Comparison of ENCODE assay signal across 14 cellular contexts in genomic region chr3:58150130-58150663, GRCh38.
A peak's percentile ranks its signal among the peaks of the same experiment; 100 is the strongest.
DNase-seq lines count a peak whose midpoint lies in the region; ATAC-seq and TF ChIP-seq lines count a peak whose summit lies in the region.
"Had no signal": no experiment of that assay in that cellular context is flagged by ENCODE, and none has a peak within 500 bp of the region (broad histone marks: within the 10 kb centered on the region; RNA-seq: fewer than 3 reads in every experiment).

No MANE protein-coding gene starts in this region.

- H3K4me1 ChIP-seq in adipocyte (ENCODE audit: control insufficient read depth, insufficient read depth, low read length), result no peaks in the 10 kb centered on the region
- H3K4me1 ChIP-seq in gastroesophageal sphincter, result peaks cover 0 to 22% (median 0%) of the 10 kb centered on the region in 3 donors
- H3K4me1 ChIP-seq in rectal smooth muscle tissue (ENCODE audit: control insufficient read depth, insufficient read depth, low read length), result peaks cover 7% of the 10 kb centered on the region

- H3K4me3 Mint-ChIP-seq in activated T-helper 1 cell treated with anti-CD3 and anti-CD28 coated beads, Interleukin-12 subunit alpha, Interleukin-12 subunit beta, Interleukin-2, Interleukin-4 antibody, amounts not matched to agents 30 ng/mL and 10 ng/mL and 1 ng/mL, durations not matched to agents 14 hours and 24 hours and 36 hours, result no peak overlapping the region
- H3K4me3 Mint-ChIP-seq: CD4-positive, alpha-beta memory T cell had no signal

- H3K4me1 Mint-ChIP-seq in activated T-helper 1 cell treated with anti-CD3 and anti-CD28 coated beads, Interleukin-12 subunit alpha, Interleukin-12 subunit beta, Interleukin-2, Interleukin-4 antibody, amounts not matched to agents 30 ng/mL and 10 ng/mL and 1 ng/mL, durations not matched to agents 14 hours and 24 hours and 36 hours (ENCODE audit: low read depth), result no peaks in the 10 kb centered on the region
- H3K4me1 Mint-ChIP-seq: CD4-positive, alpha-beta memory T cell had no signal

- H3K27me3 ChIP-seq in adipocyte (replicated peaks; ENCODE audit: control insufficient read depth, insufficient read depth, low read length) (no peaks in the 10 kb centered on the region), gastroesophageal sphincter (no peaks in the 10 kb centered on the region), rectal smooth muscle tissue (ENCODE audit: control insufficient read depth, insufficient read depth, low read length) (no peaks in the 10 kb centered on the region)

- DNase-seq in adipocyte (ENCODE audit: low read depth) (peak; percentile 28), AML-193 (lab: John Stamatoyannopoulos, UW) (no peak)
- no peak for DNase-seq in activated T-helper 1 cell treated with anti-CD3 and anti-CD28 coated beads, Interleukin-12 subunit alpha, Interleukin-12 subunit beta, Interleukin-2, Interleukin-4 antibody, amounts not matched to agents 30 ng/mL and 10 ng/mL and 1 ng/mL, durations not matched to agents 14 hours and 24 hours and 36 hours (ENCODE audit: low spot score)
- DNase-seq: CD4-positive, alpha-beta memory T cell; EL; HCEC 1CT; NCI-H1694 treated with DMSO at 0.1 percent for 48 hours; NCI-H774; SHP77 had no signal

- intact Hi-C loops in activated T-helper 1 cell treated with anti-CD3 and anti-CD28 coated beads, Interleukin-12 subunit alpha, Interleukin-12 subunit beta, Interleukin-2, Interleukin-4 antibody, amounts not matched to agents 30 ng/mL and 10 ng/mL and 1 ng/mL, durations not matched to agents 14 hours and 24 hours and 36 hours (cut with micrococcal nuclease), result no loop called here

- H3K27ac ChIP-seq in 22Rv1 (peak overlapping the region; percentile 93), gastroesophageal sphincter (peak overlapping the region in 3 of 4 donors; percentile 8 to 45 (median 29)), rectal smooth muscle tissue (ENCODE audit: low read depth, low read length) (peak overlapping the region; percentile 20)

- H3K9me3 ChIP-seq in adipocyte (ENCODE audit: control insufficient read depth, low read length) (no peaks in the 10 kb centered on the region), gastroesophageal sphincter (no peaks in the 10 kb centered on the region)

- no peak overlapping the region for H3K27ac Mint-ChIP-seq in activated T-helper 1 cell treated with anti-CD3 and anti-CD28 coated beads, Interleukin-12 subunit alpha, Interleukin-12 subunit beta, Interleukin-2, Interleukin-4 antibody, amounts not matched to agents 30 ng/mL and 10 ng/mL and 1 ng/mL, durations not matched to agents 14 hours and 24 hours and 36 hours
- H3K27ac Mint-ChIP-seq: CD4-positive, alpha-beta memory T cell had no signal

- no peak for TF ChIP-seq EP300 in gastroesophageal sphincter (IDR thresholded peaks at IDR 0.05)

- H3K9me3 Mint-ChIP-seq in activated T-helper 1 cell treated with anti-CD3 and anti-CD28 coated beads, Interleukin-12 subunit alpha, Interleukin-12 subunit beta, Interleukin-2, Interleukin-4 antibody, amounts not matched to agents 30 ng/mL and 10 ng/mL and 1 ng/mL, durations not matched to agents 14 hours and 24 hours and 36 hours, result no peaks in the 10 kb centered on the region
- H3K9me3 Mint-ChIP-seq: CD4-positive, alpha-beta memory T cell had no signal

- peaks cover 26% of the 10 kb centered on the region for H3K36me3 Mint-ChIP-seq in activated T-helper 1 cell treated with anti-CD3 and anti-CD28 coated beads, Interleukin-12 subunit alpha, Interleukin-12 subunit beta, Interleukin-2, Interleukin-4 antibody, amounts not matched to agents 30 ng/mL and 10 ng/mL and 1 ng/mL, durations not matched to agents 14 hours and 24 hours and 36 hours (ENCODE audit: low read depth)

- TF ChIP-seq POLR2A in gastroesophageal sphincter (IDR thresholded peaks at IDR 0.05), result no peak

- 80 to 81% methylated on average over 3 to 5 of the region's 12 CpGs for WGBS in gastroesophageal sphincter (ENCODE audit: low coverage in 1 of 2), 2 donors

- no peak for TF ChIP-seq CTCF in 22Rv1 (IDR thresholded peaks at IDR 0.05)
- no peak for TF ChIP-seq CTCF in gastroesophageal sphincter (IDR thresholded peaks at IDR 0.05)

- H3K27me3 Mint-ChIP-seq in activated T-helper 1 cell treated with anti-CD3 and anti-CD28 coated beads, Interleukin-12 subunit alpha, Interleukin-12 subunit beta, Interleukin-2, Interleukin-4 antibody, amounts not matched to agents 30 ng/mL and 10 ng/mL and 1 ng/mL, durations not matched to agents 14 hours and 24 hours and 36 hours (ENCODE audit: insufficient read depth), result no peaks in the 10 kb centered on the region
- H3K27me3 Mint-ChIP-seq: CD4-positive, alpha-beta memory T cell had no signal

- peaks cover 93% of the 10 kb centered on the region for H3K36me3 ChIP-seq in adipocyte (ENCODE audit: control insufficient read depth, insufficient read depth, low read length, severe bottlenecking)
- H3K36me3 ChIP-seq in gastroesophageal sphincter, result peaks cover 0 to 100% of the 10 kb centered on the region in 2 donors
- H3K36me3 ChIP-seq in rectal smooth muscle tissue (ENCODE audit: control insufficient read depth, insufficient read depth, low read length), result peaks cover 75% of the 10 kb centered on the region

- ATAC-seq in gastroesophageal sphincter (no peak), HG03460 (IDR thresholded peaks at IDR 0.05; ENCODE audit: unreplicated experiment) (no peak)
- ATAC-seq: GM12878 had no signal

- no peak overlapping the region for H3K9ac ChIP-seq in adipocyte (ENCODE audit: low read length)
- no peak overlapping the region for H3K9ac ChIP-seq in rectal smooth muscle tissue (ENCODE audit: low read length)

- H3K4me3 ChIP-seq in adipocyte (ENCODE audit: low read length) (no peak overlapping the region), gastroesophageal sphincter (no peak overlapping the region), rectal smooth muscle tissue (ENCODE audit: low read length) (no peak overlapping the region)
- H3K4me3 ChIP-seq: GM12878 had no signal

Comparison
In these comparisons a context has a peak if more than half of its experiments do, and no peak if none do; other contexts are left out.
1. H3K27ac ChIP-seq: peak in every context shown above with its lines; median percentile 93 in 22Rv1; 29 in gastroesophageal sphincter; 20 in rectal smooth muscle tissue.